In genomic region chr12:26292596-26292995, GRCh38 we compare ENCODE assay signal across 21 cellular contexts.
DNase-seq lines count a peak whose midpoint lies in the region; ATAC-seq, FAIRE-seq and TF ChIP-seq lines count a peak whose summit lies in the region.
"Had no signal": no experiment of that assay in that cellular context is flagged by ENCODE, and none has a peak within 500 bp of the region (broad histone marks: within the 10 kb centered on the region; RNA-seq: fewer than 3 reads in every experiment).

No MANE protein-coding gene starts in this region.

- no peak overlapping the region for H3K4me3 Mint-ChIP-seq in astrocyte (ENCODE audit: unreplicated experiment)
- H3K4me3 Mint-ChIP-seq: CD4-positive, CD25-positive, alpha-beta regulatory T cell; CD8-positive, alpha-beta memory T cell; H9; IgD-negative memory B cell had no signal

- no peak overlapping the region for H3K9ac ChIP-seq in astrocyte (ENCODE audit: low read length)

- no peak for TF ChIP-seq CTCF in astrocyte (IDR thresholded peaks at IDR 0.05; ENCODE audit: insufficient read depth, low read depth, low read length)
- TF ChIP-seq CTCF in foreskin keratinocyte (conservative IDR thresholded peaks at IDR 0.05) = no peak

- no peaks in the 10 kb centered on the region for H4K20me1 ChIP-seq in astrocyte (ENCODE audit: insufficient read depth, low read length)

- no peaks in the 10 kb centered on the region for H3K36me3 Mint-ChIP-seq in astrocyte (ENCODE audit: low read depth, unreplicated experiment)
- H3K36me3 Mint-ChIP-seq: CD4-positive, CD25-positive, alpha-beta regulatory T cell had no signal

- H3K4me1 ChIP-seq in astrocyte (ENCODE audit: insufficient read depth, low read length) (no peaks in the 10 kb centered on the region), foreskin keratinocyte (peaks cover 8% of the 10 kb centered on the region)
- H3K4me1 ChIP-seq: BE2C had no signal

- H3K4me3 ChIP-seq in astrocyte (ENCODE audit: insufficient read depth, low read depth, low read length) = no peak overlapping the region

- H3K9me3 ChIP-seq in astrocyte (ENCODE audit: insufficient read depth, low read depth, low read length) = no peaks in the 10 kb centered on the region
- H3K9me3 ChIP-seq: BE2C had no signal

- no peaks in the 10 kb centered on the region for H3K79me2 ChIP-seq in astrocyte (ENCODE audit: insufficient read depth, low read length)

- no peaks in the 10 kb centered on the region for H3K36me3 ChIP-seq in astrocyte (ENCODE audit: insufficient read depth, low read length)
- H3K36me3 ChIP-seq: BE2C had no signal

- peak; percentile 54 for ATAC-seq in foreskin keratinocyte
- ATAC-seq in HG03342 (IDR thresholded peaks at IDR 0.05; ENCODE audit: unreplicated experiment) = no peak
- ATAC-seq in HG02884 (IDR thresholded peaks at IDR 0.05; ENCODE audit: unreplicated experiment) = no peak

- H2AFZ ChIP-seq in astrocyte (ENCODE audit: low read depth, low read length) = no peak overlapping the region

- DNase-seq in LHCN-M2 (ENCODE audit: low read depth) = peak; percentile 36
- DNase-seq in astrocyte (ENCODE audit: low read depth) = no peak
- DNase-seq in foreskin keratinocyte = peak; percentile 40 to 60
- DNase-seq in HuH-7.5 (ENCODE audit: low spot score) = no peak
- DNase-seq: ACHN; BE2C; C1 segment of cervical spinal cord; CD4-positive, CD25-positive, alpha-beta regulatory T cell; CD8-positive, alpha-beta memory T cell; COR-L47; H9 had no signal

- no peaks in the 10 kb centered on the region for H3K27me3 Mint-ChIP-seq in astrocyte (ENCODE audit: low read depth, unreplicated experiment)
- H3K27me3 Mint-ChIP-seq: CD4-positive, CD25-positive, alpha-beta regulatory T cell; CD8-positive, alpha-beta memory T cell; IgD-negative memory B cell had no signal

- peaks cover 15% of the 10 kb centered on the region for H3K4me1 Mint-ChIP-seq in astrocyte (ENCODE audit: low read depth, unreplicated experiment)
- H3K4me1 Mint-ChIP-seq: CD8-positive, alpha-beta memory T cell had no signal

- H3K27ac Mint-ChIP-seq in astrocyte (ENCODE audit: unreplicated experiment) = peak overlapping the region; percentile 6
- H3K27ac Mint-ChIP-seq: CD4-positive, CD25-positive, alpha-beta regulatory T cell; H9; IgD-negative memory B cell had no signal

- H3K27me3 ChIP-seq in astrocyte (ENCODE audit: insufficient read depth, low read length) (no peaks in the 10 kb centered on the region), foreskin keratinocyte (no peaks in the 10 kb centered on the region)
- H3K27me3 ChIP-seq: BE2C had no signal

- H3K9me3 Mint-ChIP-seq in astrocyte (ENCODE audit: unreplicated experiment) = no peaks in the 10 kb centered on the region
- H3K9me3 Mint-ChIP-seq: CD8-positive, alpha-beta memory T cell; H9; IgD-negative memory B cell had no signal

- H3K27ac ChIP-seq in astrocyte (ENCODE audit: low read depth, low read length) (no peak overlapping the region), foreskin keratinocyte (no peak overlapping the region)
- H3K27ac ChIP-seq: HL-60 had no signal

- no peak for FAIRE-seq in astrocyte (lab: Jason Lieb, UNC)
- FAIRE-seq: A204.1, D721Med, G401.6, GM12891, GM19239, H1 had no signal

- no peak overlapping the region for H3K4me2 ChIP-seq in astrocyte (ENCODE audit: low read length)

Comparison
In these comparisons a context has a peak if more than half of its experiments do, and no peak if none do; other contexts are left out.
1. DNase-seq: peak in LHCN-M2 (single experiment) and foreskin keratinocyte (2 of 2); none in astrocyte (single experiment) and HuH-7.5 (single experiment).